Comparison of ENCODE assay signal across 8 cellular contexts in genomic region chr19:55088543-55089265, GRCh38. TPM values are rescaled to one million over a fixed set of nuclear protein-coding genes. Genes with fewer than 3 reads are reported as not detected.
DNase-seq lines count a peak whose midpoint lies in the region; ATAC-seq and TF ChIP-seq lines count a peak whose summit lies in the region.

No MANE protein-coding gene starts in this region.

- peak overlapping the region; percentile 84 for H3K27ac Mint-ChIP-seq in chondrocyte (ENCODE audit: unreplicated experiment)

- no peak overlapping the region for H3K27ac ChIP-seq in right lobe of liver

- DNase-seq in NCI-H2107 (lab: John Stamatoyannopoulos, UW) (peak; percentile 30), NCI-H2107 treated with DMSO at 0.1 percent for 48 hours (lab: John Stamatoyannopoulos, UW; ENCODE audit: unreplicated experiment) (no peak), NCI-H1694 treated with DMSO at 0.1 percent for 48 hours (lab: John Stamatoyannopoulos, UW) (peak; percentile 25), chondrocyte (ENCODE audit: low spot score) (no peak), right lobe of liver (peak in 1 of 3 donors; percentile 64), mesenteric fat pad (ENCODE audit: low spot score) (no peak)
- peak; percentile 61 to 83 for DNase-seq in activated CD4-positive, alpha-beta T cell treated with anti-CD3 and anti-CD28 coated beads for 4 hours
- DNase-seq in stimulated activated CD4-positive, alpha-beta T cell treated with anti-CD3 and anti-CD28 coated beads, TNF-alpha, amount 100 ng/mL, for 24 hours (ENCODE audit: low read depth in 3 of 3), result peak; percentile 58 to 81 (median 62)

- peaks cover 0 to 12% (median 4%) of the 10 kb centered on the region in 4 donors for H3K4me1 ChIP-seq in right lobe of liver

- peaks cover 6% of the 10 kb centered on the region for H3K36me3 Mint-ChIP-seq in chondrocyte (ENCODE audit: low read depth)

- no peaks in the 10 kb centered on the region for H3K9me3 Mint-ChIP-seq in chondrocyte (ENCODE audit: low read depth)

- peaks cover 0 to 15% (median 5%) of the 10 kb centered on the region in 4 donors for H3K36me3 ChIP-seq in right lobe of liver

- no peaks in the 10 kb centered on the region for H3K9me3 ChIP-seq in right lobe of liver

- H3K4me3 Mint-ChIP-seq in chondrocyte (ENCODE audit: unreplicated experiment), result peak overlapping the region; percentile 86

- 32% methylated on average over 13 of the region's 16 CpGs for WGBS in right lobe of liver (ENCODE audit: insufficient coverage, low coverage, low lambda C conversion rate, missing lambda C conversion rate)

- H3K27me3 Mint-ChIP-seq in chondrocyte (ENCODE audit: low read depth), result peaks cover 13% of the 10 kb centered on the region

- ATAC-seq in right lobe of liver, result peak in 3 of 4 donors; percentile 20 to 43 (median 33)

- peaks cover 24% of the 10 kb centered on the region for H3K4me1 Mint-ChIP-seq in chondrocyte (ENCODE audit: low read depth)

- TF ChIP-seq CTCF in chondrocyte (IDR thresholded peaks at IDR 0.05), result peak; percentile 93
- TF ChIP-seq CTCF in right lobe of liver (IDR thresholded peaks at IDR 0.05), result peak; percentile 26 to 79 (median 74)

- TF ChIP-seq POLR2A in right lobe of liver (IDR thresholded peaks at IDR 0.05), result no peak

- H3K27me3 ChIP-seq in right lobe of liver, result no peaks in the 10 kb centered on the region

- no peak overlapping the region for H3K4me3 ChIP-seq in right lobe of liver

- intact Hi-C loops in right lobe of liver (cut with DNase I), result no loop called here

RNA-seq across cellular contexts. Expression of gene EPS8L1, which starts 13.0 kb away (rescaled TPM):
- total RNA-seq in chondrocyte (4.1 to 7.9 TPM (median 6.8 TPM) in 3 replicates), right lobe of liver (1 to 10 TPM in 4 of 6 experiments, under 1 TPM in 2; 0.49 to 2.4 (median 1.2) TPM), mesenteric fat pad (0.58 TPM)

RNA-seq across cellular contexts. Expression of gene RDH13, which starts 25.8 kb away (rescaled TPM):
- 9.7 to 13.7 TPM (median 11.1 TPM) in 3 replicates for total RNA-seq in chondrocyte
- total RNA-seq in right lobe of liver, result 10 to 100 TPM in 4 of 6 experiments, 1 to 10 TPM in 2; 7.7 to 16.8 (median 12.1) TPM
- 8.2 TPM for total RNA-seq in mesenteric fat pad

RNA-seq across cellular contexts. Expression of gene PPP1R12C, which starts 28.7 kb away (rescaled TPM):
- 86.1 to 111 TPM (median 103 TPM) in 3 replicates for total RNA-seq in chondrocyte
- 10 to 100 TPM; 35.6 to 48.1 (median 41.7) TPM for total RNA-seq in right lobe of liver
- total RNA-seq in mesenteric fat pad, result 130 TPM

RNA-seq across cellular contexts. Expression of gene GP6, which starts 50.6 kb away (rescaled TPM):
- 0.51 TPM in 1 of 3 replicates, not detected in the others for total RNA-seq in chondrocyte
- under 1 TPM in 2 of 6 experiments, not detected in 4; 0.33 to 0.42 TPM for total RNA-seq in right lobe of liver
- total RNA-seq in mesenteric fat pad, result 0.19 TPM

Comparison
In these comparisons a context has a peak if more than half of its experiments do, and no peak if none do; other contexts are left out.
1. DNase-seq: peak in NCI-H2107 (single experiment), NCI-H1694 treated with DMSO at 0.1 percent for 48 hours (single experiment), activated CD4-positive, alpha-beta T cell treated with anti-CD3 and anti-CD28 coated beads for 4 hours (2 of 2) and stimulated activated CD4-positive, alpha-beta T cell treated with anti-CD3 and anti-CD28 coated beads, TNF-alpha, amount 100 ng/mL, for 24 hours (3 of 3); none in NCI-H2107 treated with DMSO at 0.1 percent for 48 hours (single experiment), chondrocyte (single experiment) and mesenteric fat pad (single experiment).